ENCODE assay signal across 8 cellular contexts in genomic region chr3:140465988-140466387, GRCh38.
"Had no signal": no experiment of that assay in that cellular context is flagged by ENCODE, and none has a peak within 500 bp of the region (broad histone marks: within the 10 kb centered on the region; RNA-seq: fewer than 3 reads in every experiment).

No MANE protein-coding gene starts in this region.

- FAIRE-seq: G401.6, GM12878, GM12891, GM12892, GM18507, GM19239 had no signal

- H3K4me3 ChIP-seq: GM12878 had no signal

- ATAC-seq: GM12878 had no signal

- DNase-seq: GDM1, GF-D8 had no signal
